In genomic region chr18:58847383-58848071, GRCh38 we compare ENCODE assay signal across 12 cellular contexts. TPM values are rescaled to one million over a fixed set of nuclear protein-coding genes. Genes with fewer than 3 reads are reported as not detected.
DNase-seq lines count a peak whose midpoint lies in the region; ATAC-seq, FAIRE-seq and TF ChIP-seq lines count a peak whose summit lies in the region.
"Had no signal": no experiment of that assay in that cellular context is flagged by ENCODE, and none has a peak within 500 bp of the region (broad histone marks: within the 10 kb centered on the region; RNA-seq: fewer than 3 reads in every experiment).

No MANE protein-coding gene starts in this region.

- POLR2A ChIA-PET in endothelial cell of umbilical vein (lab: Charles Lee), result no interaction called here
- POLR2A ChIA-PET in SK-N-SH (lab: Yijun Ruan, JAX), result no interaction called here

- H3K4me3 ChIP-seq in endothelial cell of umbilical vein (replicated peaks in 1 of 3; ENCODE audit: insufficient read depth in 1 of 3, low read depth in 1 of 3, low read length in 3 of 3) (peak overlapping the region in 1 of 3 experiments; percentile 3), mucosa of rectum (ENCODE audit: low read length in 2 of 2) (peak overlapping the region; percentile 16 to 54), SK-N-SH (ENCODE audit: low read depth in 2 of 2, low read length in 1 of 2) (no peak overlapping the region)

- TF ChIP-seq CTCF in endothelial cell of umbilical vein (IDR thresholded peaks at IDR 0.05; ENCODE audit: extremely low read depth in 1 of 2, insufficient read depth in 1 of 2, low read depth in 1 of 2, low read length in 2 of 2) (no peak), SK-N-SH (IDR thresholded peaks at IDR 0.05) (no peak)

- WGBS in SK-N-SH (ENCODE audit: low lambda C conversion rate), result 96% methylated on average over 29 of the region's 29 CpGs

- H3K4me1 Mint-ChIP-seq in stimulated activated naive CD8-positive, alpha-beta T cell treated with anti-CD3 and anti-CD28 coated beads, Interleukin-15, amount 100 ng/mL, for 72 hours, result peaks cover 9% of the 10 kb centered on the region

- H3F3A ChIP-seq in SK-N-SH (replicated peaks; ENCODE audit: insufficient read depth), result no peaks in the 10 kb centered on the region

- dilution Hi-C loops in endothelial cell of umbilical vein (cut with MboI; ENCODE audit: extremely low pct_ligation_motif_present, low sequenced_read_pairs), result no loop called here

- no peak overlapping the region for H3K27ac ChIP-seq in endothelial cell of umbilical vein (ENCODE audit: insufficient read depth, low read depth, low read length)
- H3K27ac ChIP-seq in mucosa of rectum (ENCODE audit: low read depth in 2 of 2, low read length in 2 of 2), result no peak overlapping the region
- H3K27ac ChIP-seq in SK-N-SH (ENCODE audit: low read depth in 2 of 2, low read length in 1 of 2), result no peak overlapping the region

- H2AFZ ChIP-seq in endothelial cell of umbilical vein (ENCODE audit: low read depth, low read length) (peak overlapping the region; percentile 3), SK-N-SH (ENCODE audit: low read depth) (no peak overlapping the region)

- H3K9me1 ChIP-seq in endothelial cell of umbilical vein (replicated peaks; ENCODE audit: control insufficient read depth, extremely low read depth, insufficient read depth, low read length), result no peaks in the 10 kb centered on the region

- H3K9ac ChIP-seq in endothelial cell of umbilical vein (replicated peaks; ENCODE audit: extremely low read depth, insufficient read depth, low read length) (no peak overlapping the region), mucosa of rectum (ENCODE audit: low read depth in 1 of 2, low read length in 2 of 2) (no peak overlapping the region), SK-N-SH (no peak overlapping the region)

- no peak for TF ChIP-seq RAD21 in SK-N-SH (IDR thresholded peaks at IDR 0.05; ENCODE audit: low read length)

- H3K27me3 Mint-ChIP-seq in stimulated activated naive CD8-positive, alpha-beta T cell treated with anti-CD3 and anti-CD28 coated beads, Interleukin-15, amount 100 ng/mL, for 72 hours, result peaks cover 67% of the 10 kb centered on the region

- H3K27ac Mint-ChIP-seq in stimulated activated naive CD8-positive, alpha-beta T cell treated with anti-CD3 and anti-CD28 coated beads, Interleukin-15, amount 100 ng/mL, for 72 hours, result no peak overlapping the region
- H3K27ac Mint-ChIP-seq: CD8-positive, alpha-beta T cell had no signal

- DNase-seq in stimulated activated naive CD8-positive, alpha-beta T cell treated with anti-CD3 and anti-CD28 coated beads, Interleukin-15, Interleukin-2, amounts not matched to agents 100 U/mL and 50 U/mL, for 24 hours, result peak; percentile 13
- DNase-seq in stimulated activated naive CD8-positive, alpha-beta T cell treated with anti-CD3 and anti-CD28 coated beads, Interleukin-15, amount 100 ng/mL, for 72 hours, result no peak
- peak; percentile 9 for DNase-seq in endothelial cell of umbilical vein (ENCODE audit: low read depth, low spot score)
- DNase-seq in hepatic stellate cell (ENCODE audit: low spot score), result no peak
- DNase-seq in SK-N-SH, result no peak
- no peak for DNase-seq in activated CD4-positive, alpha-beta T cell treated with anti-CD3 and anti-CD28 coated beads for 1 hour
- DNase-seq: amniotic stem cell; CD8-positive, alpha-beta T cell; Karpas-422; stimulated activated naive CD4-positive, alpha-beta T cell treated with Interleukin-2 at 50 U/mL for 16 hours had no signal

- H3K79me2 ChIP-seq in endothelial cell of umbilical vein (ENCODE audit: control insufficient read depth, insufficient read depth, low read length), result no peaks in the 10 kb centered on the region
- H3K79me2 ChIP-seq in SK-N-SH (ENCODE audit: insufficient read depth), result no peaks in the 10 kb centered on the region

- TF ChIP-seq EP300 in SK-N-SH (IDR thresholded peaks at IDR 0.05; ENCODE audit: borderline replicate concordance in 1 of 2, low read depth in 1 of 2, low read length in 1 of 2), result no peak

- no peaks in the 10 kb centered on the region for H3K9me3 Mint-ChIP-seq in stimulated activated naive CD8-positive, alpha-beta T cell treated with anti-CD3 and anti-CD28 coated beads, Interleukin-15, amount 100 ng/mL, for 72 hours
- H3K9me3 Mint-ChIP-seq: CD8-positive, alpha-beta T cell had no signal

- H3K4me1 ChIP-seq in endothelial cell of umbilical vein (ENCODE audit: control insufficient read depth, extremely low read depth, insufficient read depth, low read length), result no peaks in the 10 kb centered on the region
- H3K4me1 ChIP-seq in mucosa of rectum (ENCODE audit: control insufficient read depth in 2 of 2, insufficient read depth in 2 of 2, low read length in 2 of 2), result peaks cover 0 to 4% of the 10 kb centered on the region in 2 donors
- H3K4me1 ChIP-seq in SK-N-SH (ENCODE audit: control insufficient read depth in 1 of 2, insufficient read depth in 2 of 2, low read depth in 1 of 2, low read length in 1 of 2), result peaks cover 0 to 5% of the 10 kb centered on the region in 2 experiments; a peak in 1 of 4 replicates

- H3K4me2 ChIP-seq in endothelial cell of umbilical vein (ENCODE audit: insufficient read depth, low read length) (no peak overlapping the region), SK-N-SH (no peak overlapping the region)

- no peaks in the 10 kb centered on the region for H3K9me2 ChIP-seq in SK-N-SH

- no TSS peak for BruUV-seq in endothelial cell of umbilical vein (replicated peaks; lab: Mats Ljungman, UMichigan)

- H3K36me3 ChIP-seq in endothelial cell of umbilical vein (ENCODE audit: control insufficient read depth in 2 of 2, extremely low read depth in 1 of 2, insufficient read depth in 2 of 2, low read length in 2 of 2) (no peaks in the 10 kb centered on the region), mucosa of rectum (ENCODE audit: control insufficient read depth in 2 of 2, insufficient read depth in 2 of 2, low read length in 2 of 2) (no peaks in the 10 kb centered on the region), SK-N-SH (replicated peaks in 1 of 2; ENCODE audit: control insufficient read depth in 1 of 2, insufficient read depth in 2 of 2, low read length in 1 of 2) (no peaks in the 10 kb centered on the region)

- intact Hi-C loops in endothelial cell of umbilical vein (cut with micrococcal nuclease), result no loop called here

- H3K27me3 ChIP-seq in endothelial cell of umbilical vein (ENCODE audit: control insufficient read depth in 2 of 2, insufficient read depth in 2 of 2, low read length in 2 of 2) (no peaks in the 10 kb centered on the region), mucosa of rectum (ENCODE audit: control insufficient read depth in 2 of 2, insufficient read depth in 2 of 2, low read length in 2 of 2) (no peaks in the 10 kb centered on the region), SK-N-SH (ENCODE audit: insufficient read depth) (no peaks in the 10 kb centered on the region)

- H3K4me3 Mint-ChIP-seq in stimulated activated naive CD8-positive, alpha-beta T cell treated with anti-CD3 and anti-CD28 coated beads, Interleukin-15, amount 100 ng/mL, for 72 hours, result peak overlapping the region in 1 of 2 donors; percentile 16
- H3K4me3 Mint-ChIP-seq: CD8-positive, alpha-beta T cell had no signal

- H3K9me3 ChIP-seq in endothelial cell of umbilical vein (replicated peaks; ENCODE audit: control insufficient read depth, insufficient read depth, low read length), result no peaks in the 10 kb centered on the region
- H3K9me3 ChIP-seq in mucosa of rectum (ENCODE audit: control insufficient read depth in 2 of 2, low read length in 2 of 2), result no peaks in the 10 kb centered on the region
- H3K9me3 ChIP-seq in SK-N-SH, result no peaks in the 10 kb centered on the region

- TF ChIP-seq POLR2A in endothelial cell of umbilical vein (IDR thresholded peaks at IDR 0.05; ENCODE audit: low read depth, low read length), result no peak

- CTCF ChIA-PET in endothelial cell of umbilical vein (lab: Charles Lee) (interaction anchor here (1.2 to 1.6 kb wide), 3 partner anchors 18 to 208 kb away, joined by 3 to 4 read pairs (median 3); no protein-coding TSS in a partner anchor), SK-N-SH (lab: Yijun Ruan, JAX) (no interaction called here)

- no peak for FAIRE-seq in endothelial cell of umbilical vein (lab: Jason Lieb, UNC)

- no peaks in the 10 kb centered on the region for H4K20me1 ChIP-seq in endothelial cell of umbilical vein (replicated peaks; ENCODE audit: control insufficient read depth, extremely low read depth, insufficient read depth, low read length)
- H4K20me1 ChIP-seq in SK-N-SH (ENCODE audit: insufficient read depth), result no peaks in the 10 kb centered on the region

- no peak for ATAC-seq in stimulated activated naive CD8-positive, alpha-beta T cell treated with anti-CD3 and anti-CD28 coated beads, Interleukin-15, Interleukin-2, amounts not matched to agents 100 U/mL and 50 U/mL, for 24 hours
- no peak for ATAC-seq in stimulated activated naive CD8-positive, alpha-beta T cell treated with anti-CD3 and anti-CD28 coated beads, Interleukin-15, amount 100 ng/mL, for 72 hours
- no peak for ATAC-seq in GM21360 (IDR thresholded peaks at IDR 0.05; ENCODE audit: unreplicated experiment)
- ATAC-seq: CD8-positive, alpha-beta T cell had no signal

TF ChIP-seq in endothelial cell of umbilical vein, 7 proteins besides CTCF, POLR2A, EP300 and RAD21:
- TF ChIP-seq MYC (IDR thresholded peaks at IDR 0.05; ENCODE audit: low read depth, low read length), result no peak

TF ChIP-seq in SK-N-SH, 30 proteins besides CTCF, POLR2A, EP300 and RAD21 (continues in another document):
- TF ChIP-seq RXRA (IDR thresholded peaks at IDR 0.05; ENCODE audit: borderline replicate concordance, low read depth), result no peak
- TF ChIP-seq, protein P1, sequence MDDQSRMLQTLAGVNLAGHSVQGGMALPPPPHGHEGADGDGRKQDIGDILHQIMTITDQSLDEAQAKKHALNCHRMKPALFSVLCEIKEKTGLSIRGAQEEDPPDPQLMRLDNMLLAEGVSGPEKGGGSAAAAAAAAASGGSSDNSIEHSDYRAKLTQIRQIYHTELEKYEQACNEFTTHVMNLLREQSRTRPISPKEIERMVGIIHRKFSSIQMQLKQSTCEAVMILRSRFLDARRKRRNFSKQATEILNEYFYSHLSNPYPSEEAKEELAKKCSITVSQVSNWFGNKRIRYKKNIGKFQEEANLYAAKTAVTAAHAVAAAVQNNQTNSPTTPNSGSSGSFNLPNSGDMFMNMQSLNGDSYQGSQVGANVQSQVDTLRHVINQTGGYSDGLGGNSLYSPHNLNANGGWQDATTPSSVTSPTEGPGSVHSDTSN (IDR thresholded peaks at IDR 0.05), result no peak

RNA-seq across cellular contexts. Expression of gene ZNF532, which starts 17.1 kb away (rescaled TPM):
- 70.1 and 83.8 TPM in 2 replicates for total RNA-seq in endothelial cell of umbilical vein
- polyA plus RNA-seq in endothelial cell of umbilical vein (38.9 and 42.3 TPM in 2 replicates), SK-N-SH (2012; rRNA removed) (34.7 and 39.2 TPM in 2 replicates)
- polyA plus RNA-seq in endothelial cell of umbilical vein (2011; cell fraction: cytosol; rRNA removed), result 36.6 and 41.0 TPM in 2 replicates
- 115 and 123 TPM in 2 replicates for polyA plus RNA-seq in endothelial cell of umbilical vein (2011; cell fraction: nucleus; rRNA removed)
- 23.3 and 29.1 TPM in 2 replicates for polyA plus RNA-seq in endothelial cell of umbilical vein (2012)
- polyA minus RNA-seq in endothelial cell of umbilical vein, result 191 and 192 TPM in 2 replicates
- 9.8 TPM for polyA minus RNA-seq in endothelial cell of umbilical vein (2011; cell fraction: cytosol; rRNA and poly(A)+ RNA removed)
- polyA minus RNA-seq in endothelial cell of umbilical vein (2011; cell fraction: nucleus; rRNA and poly(A)+ RNA removed), result 78.9 and 109 TPM in 2 replicates
- polyA plus RNA-seq in SK-N-SH (2012; cell fraction: cytosol; rRNA removed), result 30.4 and 39.2 TPM in 2 replicates
- polyA plus RNA-seq in SK-N-SH (2012; cell fraction: nucleus; rRNA removed), result 55.0 and 70.9 TPM in 2 replicates

Comparison
In these comparisons a context has a peak if more than half of its experiments do, and no peak if none do; other contexts are left out.
1. DNase-seq: peak in stimulated activated naive CD8-positive, alpha-beta T cell treated with anti-CD3 and anti-CD28 coated beads, Interleukin-15, Interleukin-2, amounts not matched to agents 100 U/mL and 50 U/mL, for 24 hours (single experiment) and endothelial cell of umbilical vein (single experiment); none in stimulated activated naive CD8-positive, alpha-beta T cell treated with anti-CD3 and anti-CD28 coated beads, Interleukin-15, amount 100 ng/mL, for 72 hours (0 of 2), hepatic stellate cell (single experiment), SK-N-SH (single experiment) and activated CD4-positive, alpha-beta T cell treated with anti-CD3 and anti-CD28 coated beads for 1 hour (single experiment).
2. H3K4me3 ChIP-seq: peak in mucosa of rectum (2 of 2); none in SK-N-SH (0 of 2).